ENCODE assay signal across 8 cellular contexts in the genomic region with DNA sequence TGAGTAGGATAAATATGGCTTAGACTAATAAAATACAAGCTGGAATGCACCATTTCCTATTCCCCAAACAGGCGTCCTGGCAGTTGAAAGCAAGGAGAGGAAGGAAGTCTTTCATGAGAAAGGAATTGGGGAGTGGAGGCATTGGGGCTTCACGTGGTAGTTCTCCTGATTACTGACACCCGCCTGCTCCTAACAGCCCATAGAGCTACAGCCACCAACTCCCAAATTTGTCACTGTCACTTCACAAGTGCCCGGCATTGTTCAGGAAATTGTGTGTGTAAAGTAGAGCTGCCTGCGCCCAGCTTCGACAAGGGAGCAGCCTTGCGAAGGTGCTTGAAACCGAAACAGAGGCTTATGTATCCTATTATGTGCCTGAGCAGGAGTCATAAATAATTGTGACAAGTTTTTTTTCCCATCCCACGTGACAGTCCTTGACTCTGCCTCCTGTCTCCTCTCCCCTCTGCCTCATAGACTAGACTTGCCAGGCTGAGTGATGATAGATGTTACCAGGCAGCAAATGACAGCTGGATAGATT.
DNase-seq lines count a peak whose midpoint lies in the region; ATAC-seq and TF ChIP-seq lines count a peak whose summit lies in the region.

No MANE protein-coding gene starts in this region.

- H3K4me1 Mint-ChIP-seq in GM23338 (no peaks in the 10 kb centered on the region), Calu3 (ENCODE audit: low read depth, unreplicated experiment) (no peaks in the 10 kb centered on the region)

- ATAC-seq in GM23338 (no peak), GM21529 (IDR thresholded peaks at IDR 0.05; ENCODE audit: unreplicated experiment) (no peak), HG02852 (IDR thresholded peaks at IDR 0.05; ENCODE audit: unreplicated experiment) (no peak)

- H3K9me3 Mint-ChIP-seq in GM23338 = no peaks in the 10 kb centered on the region
- peaks cover 10% of the 10 kb centered on the region for H3K9me3 Mint-ChIP-seq in Calu3 (ENCODE audit: low read depth, unreplicated experiment)

- no TSS peak for BruUV-seq in Calu3 (replicated peaks; lab: Mats Ljungman, UMichigan)

- H3K79me2 ChIP-seq in GM23338 (replicated peaks; ENCODE audit: insufficient read depth) = no peaks in the 10 kb centered on the region
- no peaks in the 10 kb centered on the region for H3K79me2 ChIP-seq in parathyroid adenoma

- intact Hi-C loops in Calu3 (cut with micrococcal nuclease; ENCODE audit: unreplicated experiment) = no loop called here

- no peak for DNase-seq in GM23338 (ENCODE audit: low spot score)
- peak; percentile 84 for DNase-seq in NCI-H774 (lab: John Stamatoyannopoulos, UW)
- DNase-seq in dermis blood vessel endothelial cell = peak; percentile 92
- DNase-seq in T-helper 2 cell = no peak
- no peak for DNase-seq in Calu3

- no peak for TF ChIP-seq CTCF in GM23338 (conservative IDR thresholded peaks at IDR 0.05; ENCODE audit: low read depth in 2 of 2)
- TF ChIP-seq CTCF in parathyroid adenoma (IDR thresholded peaks at IDR 0.05) = no peak
- no peak for TF ChIP-seq CTCF in Calu3 (IDR thresholded peaks at IDR 0.05; ENCODE audit: unreplicated experiment)

- H3K4me2 ChIP-seq in GM23338 (no peak overlapping the region), parathyroid adenoma (ENCODE audit: low read length) (peak overlapping the region; percentile 44)

- H3K9me3 ChIP-seq in parathyroid adenoma (ENCODE audit: control insufficient read depth, low read length) = no peaks in the 10 kb centered on the region

- no peaks in the 10 kb centered on the region for H3F3A ChIP-seq in GM23338 (replicated peaks; ENCODE audit: low read depth)

- H3K27me3 Mint-ChIP-seq in GM23338 (ENCODE audit: insufficient read depth, low read depth, poor library complexity) (no peaks in the 10 kb centered on the region), Calu3 (ENCODE audit: unreplicated experiment) (no peaks in the 10 kb centered on the region)

- H3K27ac Mint-ChIP-seq in GM23338 = 0 out of 2 replicates have a peak overlapping the region, but pooled peaks have one; percentile 7
- H3K27ac Mint-ChIP-seq in Calu3 (ENCODE audit: unreplicated experiment) = no peak overlapping the region

- H3K27me3 ChIP-seq in GM23338 (ENCODE audit: insufficient read depth) (no peaks in the 10 kb centered on the region), parathyroid adenoma (ENCODE audit: control insufficient read depth, insufficient read depth, low read length) (no peaks in the 10 kb centered on the region)

- H3K27ac ChIP-seq in GM23338 (ENCODE audit: low read depth) (no peak overlapping the region), parathyroid adenoma (no peak overlapping the region)

- no peak overlapping the region for H3K9ac ChIP-seq in parathyroid adenoma

- no peaks in the 10 kb centered on the region for H4K20me1 ChIP-seq in GM23338 (replicated peaks; ENCODE audit: insufficient read depth)

- CTCF ChIA-PET in Calu3 (lab: Charles Lee) = no interaction called here

- H3K4me3 Mint-ChIP-seq in GM23338 (no peak overlapping the region), Calu3 (ENCODE audit: low read depth, unreplicated experiment) (no peak overlapping the region)

- H3K36me3 ChIP-seq in GM23338 (ENCODE audit: insufficient read depth) (no peaks in the 10 kb centered on the region), parathyroid adenoma (ENCODE audit: control insufficient read depth, insufficient read depth, low read length) (no peaks in the 10 kb centered on the region)

- H3K9me2 ChIP-seq in GM23338 (ENCODE audit: insufficient read depth) = no peaks in the 10 kb centered on the region; the same call in 1 of the 2 replicates

- H3K4me1 ChIP-seq in GM23338 (ENCODE audit: insufficient read depth) = no peaks in the 10 kb centered on the region
- no peaks in the 10 kb centered on the region for H3K4me1 ChIP-seq in parathyroid adenoma

- H3K4me3 ChIP-seq in GM23338 (no peak overlapping the region), parathyroid adenoma (ENCODE audit: low read depth, low read length) (no peak overlapping the region)

- H2AFZ ChIP-seq in GM23338 (peak overlapping the region; percentile 74), parathyroid adenoma (peak overlapping the region; percentile 54)

- no peaks in the 10 kb centered on the region for H3K36me3 Mint-ChIP-seq in GM23338 (ENCODE audit: low read depth)
- H3K36me3 Mint-ChIP-seq in Calu3 (ENCODE audit: insufficient read depth, unreplicated experiment) = no peaks in the 10 kb centered on the region

TF ChIP-seq in GM23338, 12 proteins besides CTCF, POLR2A, EP300 and RAD21:
- no peak for TF ChIP-seq STAT1 (IDR thresholded peaks at IDR 0.05; ENCODE audit: unreplicated experiment)
- no peak for TF ChIP-seq JUNB (IDR thresholded peaks at IDR 0.05; ENCODE audit: unreplicated experiment)
- TF ChIP-seq EZH2phosphoT487 (IDR thresholded peaks at IDR 0.05; ENCODE audit: unreplicated experiment) = no peak
- TF ChIP-seq ZNF331 (CRISPR knock-in tag; IDR thresholded peaks at IDR 0.05; ENCODE audit: low read depth) = no peak
- TF ChIP-seq, protein P1, sequence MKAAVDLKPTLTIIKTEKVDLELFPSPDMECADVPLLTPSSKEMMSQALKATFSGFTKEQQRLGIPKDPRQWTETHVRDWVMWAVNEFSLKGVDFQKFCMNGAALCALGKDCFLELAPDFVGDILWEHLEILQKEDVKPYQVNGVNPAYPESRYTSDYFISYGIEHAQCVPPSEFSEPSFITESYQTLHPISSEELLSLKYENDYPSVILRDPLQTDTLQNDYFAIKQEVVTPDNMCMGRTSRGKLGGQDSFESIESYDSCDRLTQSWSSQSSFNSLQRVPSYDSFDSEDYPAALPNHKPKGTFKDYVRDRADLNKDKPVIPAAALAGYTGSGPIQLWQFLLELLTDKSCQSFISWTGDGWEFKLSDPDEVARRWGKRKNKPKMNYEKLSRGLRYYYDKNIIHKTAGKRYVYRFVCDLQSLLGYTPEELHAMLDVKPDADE (IDR thresholded peaks at IDR 0.05) = no peak
- TF ChIP-seq, protein P2, sequence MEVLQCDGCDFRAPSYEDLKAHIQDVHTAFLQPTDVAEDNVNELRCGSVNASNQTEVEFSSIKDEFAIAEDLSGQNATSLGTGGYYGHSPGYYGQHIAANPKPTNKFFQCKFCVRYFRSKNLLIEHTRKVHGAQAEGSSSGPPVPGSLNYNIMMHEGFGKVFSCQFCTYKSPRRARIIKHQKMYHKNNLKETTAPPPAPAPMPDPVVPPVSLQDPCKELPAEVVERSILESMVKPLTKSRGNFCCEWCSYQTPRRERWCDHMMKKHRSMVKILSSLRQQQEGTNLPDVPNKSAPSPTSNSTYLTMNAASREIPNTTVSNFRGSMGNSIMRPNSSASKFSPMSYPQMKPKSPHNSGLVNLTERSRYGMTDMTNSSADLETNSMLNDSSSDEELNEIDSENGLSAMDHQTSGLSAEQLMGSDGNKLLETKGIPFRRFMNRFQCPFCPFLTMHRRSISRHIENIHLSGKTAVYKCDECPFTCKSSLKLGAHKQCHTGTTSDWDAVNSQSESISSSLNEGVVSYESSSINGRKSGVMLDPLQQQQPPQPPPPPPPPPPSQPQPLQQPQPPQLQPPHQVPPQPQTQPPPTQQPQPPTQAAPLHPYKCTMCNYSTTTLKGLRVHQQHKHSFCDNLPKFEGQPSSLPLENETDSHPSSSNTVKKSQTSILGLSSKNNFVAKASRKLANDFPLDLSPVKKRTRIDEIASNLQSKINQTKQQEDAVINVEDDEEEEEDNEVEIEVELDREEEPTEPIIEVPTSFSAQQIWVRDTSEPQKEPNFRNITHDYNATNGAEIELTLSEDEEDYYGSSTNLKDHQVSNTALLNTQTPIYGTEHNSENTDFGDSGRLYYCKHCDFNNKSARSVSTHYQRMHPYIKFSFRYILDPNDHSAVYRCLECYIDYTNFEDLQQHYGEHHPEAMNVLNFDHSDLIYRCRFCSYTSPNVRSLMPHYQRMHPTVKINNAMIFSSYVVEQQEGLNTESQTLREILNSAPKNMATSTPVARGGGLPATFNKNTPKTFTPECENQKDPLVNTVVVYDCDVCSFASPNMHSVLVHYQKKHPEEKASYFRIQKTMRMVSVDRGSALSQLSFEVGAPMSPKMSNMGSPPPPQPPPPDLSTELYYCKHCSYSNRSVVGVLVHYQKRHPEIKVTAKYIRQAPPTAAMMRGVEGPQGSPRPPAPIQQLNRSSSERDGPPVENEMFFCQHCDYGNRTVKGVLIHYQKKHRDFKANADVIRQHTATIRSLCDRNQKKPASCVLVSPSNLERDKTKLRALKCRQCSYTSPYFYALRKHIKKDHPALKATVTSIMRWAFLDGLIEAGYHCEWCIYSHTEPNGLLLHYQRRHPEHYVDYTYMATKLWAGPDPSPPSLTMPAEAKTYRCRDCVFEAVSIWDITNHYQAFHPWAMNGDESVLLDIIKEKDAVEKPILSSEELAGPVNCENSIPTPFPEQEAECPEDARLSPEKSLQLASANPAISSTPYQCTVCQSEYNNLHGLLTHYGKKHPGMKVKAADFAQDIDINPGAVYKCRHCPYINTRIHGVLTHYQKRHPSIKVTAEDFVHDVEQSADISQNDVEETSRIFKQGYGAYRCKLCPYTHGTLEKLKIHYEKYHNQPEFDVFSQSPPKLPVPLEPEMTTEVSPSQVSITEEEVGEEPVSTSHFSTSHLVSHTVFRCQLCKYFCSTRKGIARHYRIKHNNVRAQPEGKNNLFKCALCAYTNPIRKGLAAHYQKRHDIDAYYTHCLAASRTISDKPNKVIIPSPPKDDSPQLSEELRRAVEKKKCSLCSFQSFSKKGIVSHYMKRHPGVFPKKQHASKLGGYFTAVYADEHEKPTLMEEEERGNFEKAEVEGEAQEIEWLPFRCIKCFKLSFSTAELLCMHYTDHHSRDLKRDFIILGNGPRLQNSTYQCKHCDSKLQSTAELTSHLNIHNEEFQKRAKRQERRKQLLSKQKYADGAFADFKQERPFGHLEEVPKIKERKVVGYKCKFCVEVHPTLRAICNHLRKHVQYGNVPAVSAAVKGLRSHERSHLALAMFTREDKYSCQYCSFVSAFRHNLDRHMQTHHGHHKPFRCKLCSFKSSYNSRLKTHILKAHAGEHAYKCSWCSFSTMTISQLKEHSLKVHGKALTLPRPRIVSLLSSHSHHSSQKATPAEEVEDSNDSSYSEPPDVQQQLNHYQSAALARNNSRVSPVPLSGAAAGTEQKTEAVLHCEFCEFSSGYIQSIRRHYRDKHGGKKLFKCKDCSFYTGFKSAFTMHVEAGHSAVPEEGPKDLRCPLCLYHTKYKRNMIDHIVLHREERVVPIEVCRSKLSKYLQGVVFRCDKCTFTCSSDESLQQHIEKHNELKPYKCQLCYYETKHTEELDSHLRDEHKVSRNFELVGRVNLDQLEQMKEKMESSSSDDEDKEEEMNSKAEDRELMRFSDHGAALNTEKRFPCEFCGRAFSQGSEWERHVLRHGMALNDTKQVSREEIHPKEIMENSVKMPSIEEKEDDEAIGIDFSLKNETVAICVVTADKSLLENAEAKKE (CRISPR knock-in tag; IDR thresholded peaks at IDR 0.05) = no peak
- no peak for TF ChIP-seq NANOG (IDR thresholded peaks at IDR 0.05; ENCODE audit: borderline replicate concordance)

Comparison
In these comparisons a context has a peak if more than half of its experiments do, and no peak if none do; other contexts are left out.
1. DNase-seq: peak in NCI-H774 (single experiment) and dermis blood vessel endothelial cell (single experiment); none in GM23338 (single experiment), T-helper 2 cell (0 of 5) and Calu3 (single experiment).